8 cellular contexts compared by ENCODE assay signal in genomic region chr18:34729264-34729663, GRCh38. TPM values are rescaled to one million over a fixed set of nuclear protein-coding genes. Genes with fewer than 3 reads are reported as not detected.
DNase-seq lines count a peak whose midpoint lies in the region; ATAC-seq, FAIRE-seq and TF ChIP-seq lines count a peak whose summit lies in the region.

No MANE protein-coding gene starts in this region.

- no peaks in the 10 kb centered on the region for H4K20me1 ChIP-seq in endothelial cell of umbilical vein (replicated peaks; ENCODE audit: control insufficient read depth, extremely low read depth, insufficient read depth, low read length)

- H3K4me1 ChIP-seq in endothelial cell of umbilical vein (ENCODE audit: control insufficient read depth, extremely low read depth, insufficient read depth, low read length) (no peaks in the 10 kb centered on the region), pancreas (peaks cover 0 to 3% (median 0%) of the 10 kb centered on the region in 3 donors)

- no peaks in the 10 kb centered on the region for H3K79me2 ChIP-seq in endothelial cell of umbilical vein (ENCODE audit: control insufficient read depth, insufficient read depth, low read length)

- CTCF ChIA-PET in endothelial cell of umbilical vein (lab: Charles Lee) = interaction anchor here (1.0 to 3.5 kb wide), 2 partner anchors 58 to 68 kb away, joined by 6 to 14 read pairs; no protein-coding TSS in a partner anchor

- FAIRE-seq in endothelial cell of umbilical vein (lab: Jason Lieb, UNC) = peak; percentile 65
- FAIRE-seq in pancreas (lab: Jason Lieb, UNC) = no peak

- TF ChIP-seq POLR2A in endothelial cell of umbilical vein (IDR thresholded peaks at IDR 0.05; ENCODE audit: low read depth, low read length) = no peak

- POLR2A ChIA-PET in endothelial cell of umbilical vein (lab: Charles Lee) = interaction anchor here (0.6 kb wide), 1 partner anchor 356 kb away, joined by 3 read pairs; no protein-coding TSS in a partner anchor

- H3K27ac ChIP-seq in endothelial cell of umbilical vein (ENCODE audit: insufficient read depth, low read depth, low read length) (no peak overlapping the region), pancreas (no peak overlapping the region)

- no peak overlapping the region for H3K4me2 ChIP-seq in endothelial cell of umbilical vein (ENCODE audit: insufficient read depth, low read length)

- peak; percentile 12 for DNase-seq in DMS53 treated with DMSO at 0.1 percent for 48 hours (lab: John Stamatoyannopoulos, UW; ENCODE audit: unreplicated experiment)
- peak; percentile 76 for DNase-seq in NCI-H2227 (lab: John Stamatoyannopoulos, UW; ENCODE audit: unreplicated experiment)
- peak; percentile 24 for DNase-seq in endothelial cell of umbilical vein (ENCODE audit: low read depth, low spot score)
- no peak for DNase-seq in pancreas
- DNase-seq in NCI-H345 treated with DMSO at 0.1 percent for 48 hours (lab: John Stamatoyannopoulos, UW; ENCODE audit: unreplicated experiment) = no peak
- DNase-seq in dedifferentiated amniotic fluid mesenchymal stem cell (ENCODE audit: extremely low spot score) = no peak

- BruUV-seq in endothelial cell of umbilical vein (replicated peaks; lab: Mats Ljungman, UMichigan) = no TSS peak

- 55 to 63% methylated on average over 2 of the region's 2 CpGs for WGBS in pancreas, 2 donors

- peak; percentile 82 for ATAC-seq in GM21576 (IDR thresholded peaks at IDR 0.05; ENCODE audit: unreplicated experiment)
- peak in 3 of 4 donors; percentile 72 to 95 (median 89) for ATAC-seq in pancreas
- no peak for ATAC-seq in GM21423 (IDR thresholded peaks at IDR 0.05; ENCODE audit: unreplicated experiment)

- H3K27me3 ChIP-seq in endothelial cell of umbilical vein (ENCODE audit: control insufficient read depth in 2 of 2, insufficient read depth in 2 of 2, low read length in 2 of 2) = no peaks in the 10 kb centered on the region
- no peaks in the 10 kb centered on the region for H3K27me3 ChIP-seq in pancreas

- H3K36me3 ChIP-seq in endothelial cell of umbilical vein (ENCODE audit: control insufficient read depth in 2 of 2, extremely low read depth in 1 of 2, insufficient read depth in 2 of 2, low read length in 2 of 2) (no peaks in the 10 kb centered on the region), pancreas (no peaks in the 10 kb centered on the region)

- H3K9me3 ChIP-seq in endothelial cell of umbilical vein (replicated peaks; ENCODE audit: control insufficient read depth, insufficient read depth, low read length) = no peaks in the 10 kb centered on the region
- H3K9me3 ChIP-seq in pancreas = no peaks in the 10 kb centered on the region

- no peaks in the 10 kb centered on the region for H3K9me1 ChIP-seq in endothelial cell of umbilical vein (replicated peaks; ENCODE audit: control insufficient read depth, extremely low read depth, insufficient read depth, low read length)

- intact Hi-C loops in endothelial cell of umbilical vein (cut with micrococcal nuclease) = loop anchor here (1.0 to 5.0 kb wide), 2 partner anchors 59 to 67 kb away; no protein-coding TSS in a partner anchor
- intact Hi-C loops in pancreas (cut with DNase I) = no loop called here

- no peak overlapping the region for H3K4me3 ChIP-seq in endothelial cell of umbilical vein (replicated peaks in 1 of 3; ENCODE audit: insufficient read depth in 1 of 3, low read depth in 1 of 3, low read length in 3 of 3)
- no peak overlapping the region for H3K4me3 ChIP-seq in pancreas

- no peak overlapping the region for H3K9ac ChIP-seq in endothelial cell of umbilical vein (replicated peaks; ENCODE audit: extremely low read depth, insufficient read depth, low read length)

- TF ChIP-seq CTCF in endothelial cell of umbilical vein (IDR thresholded peaks at IDR 0.05; ENCODE audit: extremely low read depth in 1 of 2, insufficient read depth in 1 of 2, low read depth in 1 of 2, low read length in 2 of 2) (peak; percentile 23 to 47), pancreas (IDR thresholded peaks at IDR 0.05) (peak in 2 of 4 donors; percentile 14 to 18)

- no peak overlapping the region for H2AFZ ChIP-seq in endothelial cell of umbilical vein (ENCODE audit: low read depth, low read length)

- dilution Hi-C loops in endothelial cell of umbilical vein (cut with MboI; ENCODE audit: extremely low pct_ligation_motif_present, low sequenced_read_pairs) = no loop called here

TF ChIP-seq in endothelial cell of umbilical vein, 7 proteins besides CTCF, POLR2A, EP300 and RAD21:
- TF ChIP-seq MYC (IDR thresholded peaks at IDR 0.05; ENCODE audit: low read depth, low read length) (no peak), GATA2 (IDR thresholded peaks at IDR 0.05; ENCODE audit: insufficient read depth, insufficient read length, low read depth, low read length) (no peak), POLR2AphosphoS5 (IDR thresholded peaks at IDR 0.05; ENCODE audit: insufficient read depth, low read depth, low read length) (no peak), FOS (IDR thresholded peaks at IDR 0.05; ENCODE audit: borderline replicate concordance, insufficient read depth, low read length) (no peak), EZH2 (IDR thresholded peaks at IDR 0.05; ENCODE audit: borderline replicate concordance, low read depth, low read length, severe bottlenecking) (no peak), JUN (IDR thresholded peaks at IDR 0.05; ENCODE audit: borderline replicate concordance, insufficient read depth, insufficient read length, low read depth) (no peak)

RNA-seq across cellular contexts. Expression of gene DTNA, which starts 19.2 kb away (rescaled TPM):
- total RNA-seq in endothelial cell of umbilical vein (15.3 and 16.8 TPM in 2 replicates), pancreas (10 to 100 TPM; 24.7 to 37.5 (median 26.9) TPM)
- polyA plus RNA-seq in endothelial cell of umbilical vein (6.6 and 9.0 TPM in 2 replicates), pancreas (10 to 100 TPM; 15.3 to 17.2 TPM)
- 6.2 and 6.5 TPM in 2 replicates for polyA plus RNA-seq in endothelial cell of umbilical vein (2011; cell fraction: cytosol; rRNA removed)
- 16.6 and 19.9 TPM in 2 replicates for polyA plus RNA-seq in endothelial cell of umbilical vein (2011; cell fraction: nucleus; rRNA removed)
- polyA plus RNA-seq in endothelial cell of umbilical vein (2012) = 4.4 and 8.7 TPM in 2 replicates
- polyA minus RNA-seq in endothelial cell of umbilical vein = 20.2 and 28.5 TPM in 2 replicates
- 1.1 TPM for polyA minus RNA-seq in endothelial cell of umbilical vein (2011; cell fraction: cytosol; rRNA and poly(A)+ RNA removed)
- polyA minus RNA-seq in endothelial cell of umbilical vein (2011; cell fraction: nucleus; rRNA and poly(A)+ RNA removed) = 36.4 and 48.4 TPM in 2 replicates

Comparison
In these comparisons a context has a peak if more than half of its experiments do, and no peak if none do; other contexts are left out.
1. DNase-seq: peak in DMS53 treated with DMSO at 0.1 percent for 48 hours (single experiment), NCI-H2227 (single experiment) and endothelial cell of umbilical vein (single experiment); none in pancreas (0 of 6), NCI-H345 treated with DMSO at 0.1 percent for 48 hours (single experiment) and dedifferentiated amniotic fluid mesenchymal stem cell (single experiment).